22 cellular contexts compared by ENCODE assay signal in the genomic region with DNA sequence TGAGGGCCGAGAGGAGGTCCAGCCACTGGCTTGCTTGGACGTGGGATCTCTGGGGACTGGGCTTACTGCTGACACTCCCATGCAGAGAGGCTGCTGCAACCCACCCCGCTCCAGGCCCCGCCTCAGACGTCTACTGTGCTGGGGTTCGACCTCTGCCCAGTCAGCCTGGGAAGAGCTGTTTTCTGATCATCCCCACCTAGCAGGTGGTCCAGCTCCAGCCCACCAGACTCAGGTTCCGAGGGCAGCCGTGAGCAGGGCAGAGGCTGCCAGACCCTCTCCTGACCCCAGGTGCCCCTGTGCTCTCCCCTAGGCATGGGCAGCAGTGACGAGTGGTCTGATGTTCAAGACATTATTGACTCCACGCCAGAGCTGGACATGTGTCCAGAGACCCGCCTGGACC. TPM values are rescaled to one million over a fixed set of nuclear protein-coding genes. Genes with fewer than 3 reads are reported as not detected.
DNase-seq lines count a peak whose midpoint lies in the region; ATAC-seq, FAIRE-seq and TF ChIP-seq lines count a peak whose summit lies in the region.
"Had no signal": no experiment of that assay in that cellular context is flagged by ENCODE, and none has a peak within 500 bp of the region (broad histone marks: within the 10 kb centered on the region; RNA-seq: fewer than 3 reads in every experiment).

No MANE protein-coding gene starts in this region.

- H3K27me3 ChIP-seq in K562 (ENCODE audit: control insufficient read depth in 2 of 2, insufficient read depth in 2 of 2, low read length in 2 of 2) (no peaks in the 10 kb centered on the region), trophoblast cell (ENCODE audit: insufficient read depth, low read length) (no peaks in the 10 kb centered on the region)
- H3K27me3 ChIP-seq: BLaER1 treated with 17β-estradiol and CSF1 and Interleukin-3, amounts not matched to agents 10 nM and 100 nM had no signal

- TF ChIP-seq CTCF in K562 (IDR thresholded peaks at IDR 0.05 in 2 of 3, conservative IDR thresholded peaks at IDR 0.05 in 1 of 3; ENCODE audit: insufficient read depth in 2 of 3, low read depth in 1 of 3, low read length in 3 of 3), result no peak
- TF ChIP-seq CTCF in glutamatergic neuron (IDR thresholded peaks at IDR 0.05; ENCODE audit: partially characterized antibody, unreplicated experiment), result no peak

- no peak overlapping the region for H3K9ac ChIP-seq in K562 (ENCODE audit: insufficient read depth in 1 of 2, low read depth in 2 of 2, low read length in 2 of 2)
- no peak overlapping the region for H3K9ac ChIP-seq in trophoblast cell (ENCODE audit: low read length)
- H3K9ac ChIP-seq: BLaER1 treated with 17β-estradiol and CSF1 and Interleukin-3, amounts not matched to agents 10 nM and 100 nM had no signal

- BruUV-seq in K562 (replicated peaks; lab: Mats Ljungman, UMichigan), result no TSS peak

- no peak overlapping the region for H3K4me3 Mint-ChIP-seq in glutamatergic neuron (ENCODE audit: unreplicated experiment)
- H3K4me3 Mint-ChIP-seq: B cell; CD4-positive, alpha-beta T cell; CD8-positive, alpha-beta T cell had no signal

- no peaks in the 10 kb centered on the region for H4K20me1 ChIP-seq in K562 (replicated peaks; ENCODE audit: control insufficient read depth, insufficient read depth, low read length)

- no peak overlapping the region for H3K4ac ChIP-seq in trophoblast cell (ENCODE audit: low read depth, low read length)

- no peak overlapping the region for H3K27ac ChIP-seq in K562 (ENCODE audit: extremely low read depth, low read depth, low read length)
- H3K27ac ChIP-seq in trophoblast cell (ENCODE audit: low read depth, low read length), result no peak overlapping the region
- H3K27ac ChIP-seq: BLaER1 treated with 17β-estradiol and CSF1 and Interleukin-3, amounts not matched to agents 10 nM and 100 nM; C4-2B had no signal

- no peaks in the 10 kb centered on the region for H3K4me1 Mint-ChIP-seq in glutamatergic neuron (ENCODE audit: low read depth, unreplicated experiment)
- H3K4me1 Mint-ChIP-seq: B cell had no signal

- H3K36me3 ChIP-seq in K562 (ENCODE audit: control insufficient read depth, insufficient read depth, low read length), result peaks cover 51% of the 10 kb centered on the region; the same call in 2 of the 3 replicates
- H3K36me3 ChIP-seq in trophoblast cell (ENCODE audit: control insufficient read depth in 1 of 2, insufficient read depth in 2 of 2, low read length in 2 of 2), result peaks cover 53 to 54% of the 10 kb centered on the region in 2 experiments

- POLR2A ChIA-PET in K562 (lab: Yijun Ruan, JAX), result no interaction called here

- 82% methylated on average over 10 of the region's 11 CpGs for WGBS in K562 (ENCODE audit: insufficient coverage, low coverage, missing lambda C conversion rate)
- no CpG with 5 or more reads among the region's 11 CpGs for WGBS in trophoblast cell (ENCODE audit: extremely low coverage, insufficient coverage, insufficient read length)

- peaks cover 8% of the 10 kb centered on the region for H3K9me3 Mint-ChIP-seq in glutamatergic neuron (ENCODE audit: unreplicated experiment)
- H3K9me3 Mint-ChIP-seq: CD4-positive, alpha-beta T cell; CD8-positive, alpha-beta T cell had no signal

- H2AFZ ChIP-seq in K562 (ENCODE audit: low read depth, low read length) (no peak overlapping the region), trophoblast cell (ENCODE audit: insufficient read depth, low read length, poor library complexity) (no peak overlapping the region)

- peak overlapping the region; percentile 23 for H2BK12ac ChIP-seq in trophoblast cell (ENCODE audit: low read length)

- H3K9me3 ChIP-seq in K562 (replicated peaks; ENCODE audit: control insufficient read depth, insufficient read depth, low read depth, low read length) (no peaks in the 10 kb centered on the region), trophoblast cell (ENCODE audit: insufficient read depth, low read depth, low read length) (peaks cover 5% of the 10 kb centered on the region)
- H3K9me3 ChIP-seq: BLaER1 treated with 17β-estradiol and CSF1 and Interleukin-3, amounts not matched to agents 10 nM and 100 nM; Caco-2 had no signal

- peaks cover 3% of the 10 kb centered on the region for H3K9me1 ChIP-seq in K562 (ENCODE audit: control insufficient read depth, insufficient read depth, low read length)

- H3K36me3 Mint-ChIP-seq in glutamatergic neuron (ENCODE audit: unreplicated experiment), result peaks cover 7% of the 10 kb centered on the region

- no peak overlapping the region for H3K18ac ChIP-seq in trophoblast cell (ENCODE audit: low read length)

- intact Hi-C loops in K562 (cut with micrococcal nuclease), result no loop called here

- H2BK5ac ChIP-seq in trophoblast cell (ENCODE audit: low read depth, low read length, poor library complexity), result no peak overlapping the region

- H3K4me3 ChIP-seq in K562 (no peak overlapping the region), trophoblast cell (ENCODE audit: low read depth, low read length) (no peak overlapping the region)
- H3K4me3 ChIP-seq: BLaER1 treated with 17β-estradiol and CSF1 and Interleukin-3, amounts not matched to agents 10 nM and 100 nM had no signal

- no peak overlapping the region for H4K12ac ChIP-seq in trophoblast cell (ENCODE audit: low read depth, low read length)

- H3K27ac Mint-ChIP-seq in glutamatergic neuron (ENCODE audit: unreplicated experiment), result no peak overlapping the region
- H3K27ac Mint-ChIP-seq: B cell; CD4-positive, alpha-beta T cell; CD8-positive, alpha-beta T cell had no signal

- no peak for FAIRE-seq in K562 (lab: Jason Lieb, UNC)
- FAIRE-seq: A204.1, D721Med, G401.6, GM12891, GM19239 had no signal

- H2AK5ac ChIP-seq in trophoblast cell (ENCODE audit: low read length), result no peak overlapping the region

- H3K79me2 ChIP-seq in K562 (ENCODE audit: control insufficient read depth, insufficient read depth, low read length), result no peaks in the 10 kb centered on the region
- H3K79me2 ChIP-seq in trophoblast cell (ENCODE audit: control insufficient read depth, insufficient read depth, low read length, poor library complexity), result peaks cover 15% of the 10 kb centered on the region

- CTCF ChIA-PET in K562 (lab: Yijun Ruan, JAX; ENCODE audit: low intra/inter-chr PET ratio), result no interaction called here

- no peak overlapping the region for H4K91ac ChIP-seq in trophoblast cell (ENCODE audit: low read depth, low read length)

- DNase-seq in K562 (ENCODE audit: extremely low read depth in 1 of 4, low spot score in 3 of 4) (no peak), glutamatergic neuron (peak; percentile 11), trophoblast cell (no peak), AML-193 (lab: John Stamatoyannopoulos, UW) (no peak), NCI-H146 (lab: John Stamatoyannopoulos, UW) (no peak), putamen (ENCODE audit: low spot score) (no peak)
- DNase-seq: 8988T; ACHN; Caco-2; Calu3; CD4-positive, alpha-beta T cell; CD8-positive, alpha-beta T cell; DMS79 treated with DMSO at 0.1 percent for 48 hours; GF-D8 had no signal

- no peak for TF ChIP-seq EP300 in K562 (IDR thresholded peaks at IDR 0.05; ENCODE audit: low read length)

- no peak for TF ChIP-seq POLR2A in K562 (conservative IDR thresholded peaks at IDR 0.05)

- ATAC-seq in K562, result no peak
- ATAC-seq: CD8-positive, alpha-beta T cell had no signal

- in situ Hi-C loops in K562 (cut with MboI), result no loop called here

- H3K79me1 ChIP-seq in trophoblast cell (ENCODE audit: low read length), result peaks cover 20% of the 10 kb centered on the region

- H3K27me3 Mint-ChIP-seq in glutamatergic neuron (ENCODE audit: unreplicated experiment), result peaks cover 7% of the 10 kb centered on the region
- H3K27me3 Mint-ChIP-seq: B cell; CD4-positive, alpha-beta T cell had no signal

- no peak overlapping the region for H3K14ac ChIP-seq in trophoblast cell (ENCODE audit: low read length)

- H3K4me1 ChIP-seq in K562 (replicated peaks in 1 of 2; ENCODE audit: control insufficient read depth in 2 of 2, insufficient read depth in 2 of 2, low read length in 2 of 2), result peaks cover 0 to 13% of the 10 kb centered on the region in 2 experiments; a peak in 1 of 5 replicates
- peaks cover 26 to 32% of the 10 kb centered on the region in 2 experiments for H3K4me1 ChIP-seq in trophoblast cell (ENCODE audit: control insufficient read depth in 1 of 2, insufficient read depth in 2 of 2, low read length in 2 of 2)
- H3K4me1 ChIP-seq: Caco-2 had no signal

- no peak overlapping the region for H4K8ac ChIP-seq in trophoblast cell (ENCODE audit: low read depth, low read length)

- no peak overlapping the region for H2BK120ac ChIP-seq in trophoblast cell (ENCODE audit: insufficient read depth, low read length, poor library complexity)

- no peak overlapping the region for H3K4me2 ChIP-seq in K562 (ENCODE audit: insufficient read depth, low read length)
- no peak overlapping the region for H3K4me2 ChIP-seq in trophoblast cell (ENCODE audit: low read length)
- H3K4me2 ChIP-seq: BLaER1 treated with 17β-estradiol and CSF1 and Interleukin-3, amounts not matched to agents 10 nM and 100 nM had no signal

- no peak for TF ChIP-seq RAD21 in K562 (CRISPR knock-in tag; conservative IDR thresholded peaks at IDR 0.05 in 1 of 2, IDR thresholded peaks at IDR 0.05 in 1 of 2)

- no peak overlapping the region for H3K23ac ChIP-seq in trophoblast cell (ENCODE audit: low read length)

RNA-seq across cellular contexts. Expression of gene NME3, which starts 23.4 kb away (rescaled TPM):
- total RNA-seq in K562 (2011; cell fraction: chromatin; rRNA removed; ENCODE audit: low replicate concordance), result 4.5 and 43.9 TPM in 2 replicates
- 90.4 and 94.7 TPM in 2 replicates for total RNA-seq in K562 (2011; cell fraction: nucleolus; rRNA removed)
- 25.3 and 29.3 TPM in 2 replicates for total RNA-seq in K562 (2011; cell fraction: nucleoplasm; rRNA removed)
- total RNA-seq in K562 (2014; rRNA removed), result 65.5 and 75.6 TPM in 2 replicates
- total RNA-seq in K562 (2014; rRNA removed; fragmentation: Illumina TruSeq; extraction: Trizol), result 0.32 and 1.1 TPM in 2 replicates
- 11.5 and 15.2 TPM in 2 replicates for total RNA-seq in K562 (2015; rRNA removed; fragmentation: Illumina TruSeq; extraction: Trizol)
- 57.9 and 66.6 TPM in 2 replicates for total RNA-seq in K562 (2021)
- 13.9 and 20.3 TPM in 2 replicates for polyA plus RNA-seq in K562 (2011; rRNA removed)
- polyA plus RNA-seq in K562 (2011; cell fraction: cytosol; rRNA removed), result 30.9 and 115 TPM in 2 replicates
- polyA plus RNA-seq in K562 (2011; cell fraction: nucleus; rRNA removed), result 128 and 208 TPM in 2 replicates
- polyA plus RNA-seq in K562 (2012), result 44.6 and 58.7 TPM in 2 replicates
- 1.1 and 11.5 TPM in 2 replicates for polyA plus RNA-seq in K562 (2014; fragmentation: Illumina TruSeq; extraction: Trizol)
- polyA plus RNA-seq in K562 (2014; fragmentation: Nextera tagmentation; extraction: Ambion mirVana), result 1 to 10 TPM in 1 of 2 experiments, under 1 TPM in 1; 0.68 to 4.2 TPM
- 70.3 and 76.3 TPM in 2 replicates for polyA plus RNA-seq in K562 (2014; rRNA removed)
- polyA minus RNA-seq in K562 (2011; rRNA and poly(A)+ RNA removed), result 0.96 and 1.3 TPM in 2 replicates
- 9.6 and 11.4 TPM in 2 replicates for polyA minus RNA-seq in K562 (2011; cell fraction: cytosol; rRNA and poly(A)+ RNA removed)
- 26.0 and 31.0 TPM in 2 replicates for polyA minus RNA-seq in K562 (2011; cell fraction: nucleus; rRNA and poly(A)+ RNA removed)
- total RNA-seq in glutamatergic neuron (ENCODE audit: unreplicated experiment), result 79.1 TPM
- polyA plus RNA-seq in trophoblast cell (2013), result 31.6 TPM in 2 replicates

RNA-seq across cellular contexts. Expression of gene EME2, which starts 24.7 kb away (rescaled TPM):
- 24.0 and 77.3 TPM in 2 replicates for total RNA-seq in K562 (2011; cell fraction: chromatin; rRNA removed; ENCODE audit: low replicate concordance)
- total RNA-seq in K562 (2011; cell fraction: nucleolus; rRNA removed), result 56.5 and 58.8 TPM in 2 replicates
- 26.8 and 26.9 TPM in 2 replicates for total RNA-seq in K562 (2011; cell fraction: nucleoplasm; rRNA removed)
- total RNA-seq in K562 (2014; rRNA removed) (10.6 and 14.7 TPM in 2 replicates), K562 (2014; rRNA removed; fragmentation: Illumina TruSeq; extraction: Trizol) (1.1 and 1.6 TPM in 2 replicates), K562 (2015; rRNA removed; fragmentation: Illumina TruSeq; extraction: Trizol) (5.4 and 6.9 TPM in 2 replicates), K562 (2021) (19.9 and 20.5 TPM in 2 replicates), glutamatergic neuron (ENCODE audit: unreplicated experiment) (68.7 TPM)
- polyA plus RNA-seq in K562 (2011; rRNA removed) (3.3 and 6.2 TPM in 2 replicates), K562 (2014; fragmentation: Illumina TruSeq; extraction: Trizol) (3.5 and 5.3 TPM in 2 replicates), K562 (2014; fragmentation: Nextera tagmentation; extraction: Ambion mirVana) (under 1 TPM; 0.35 to 0.42 TPM), K562 (2014; rRNA removed) (17.3 and 19.8 TPM in 2 replicates)
- polyA plus RNA-seq in K562 (2011; cell fraction: cytosol; rRNA removed), result 3.2 and 8.1 TPM in 2 replicates
- 46.3 and 81.6 TPM in 2 replicates for polyA plus RNA-seq in K562 (2011; cell fraction: nucleus; rRNA removed)
- polyA plus RNA-seq in K562 (2012), result 7.6 and 8.4 TPM in 2 replicates
- polyA minus RNA-seq in K562 (2011; rRNA and poly(A)+ RNA removed), result 1.7 and 2.1 TPM in 2 replicates
- polyA minus RNA-seq in K562 (2011; cell fraction: cytosol; rRNA and poly(A)+ RNA removed), result 4.7 and 5.0 TPM in 2 replicates
- 20.8 and 22.9 TPM in 2 replicates for polyA minus RNA-seq in K562 (2011; cell fraction: nucleus; rRNA and poly(A)+ RNA removed)
- 3.6 and 4.3 TPM in 2 replicates for polyA plus RNA-seq in trophoblast cell (2013)

RNA-seq across cellular contexts. Expression of gene MRPS34, which starts 25.0 kb away (rescaled TPM):
- 21.2 and 69.4 TPM in 2 replicates for total RNA-seq in K562 (2011; cell fraction: chromatin; rRNA removed; ENCODE audit: low replicate concordance)
- 82.5 and 101 TPM in 2 replicates for total RNA-seq in K562 (2011; cell fraction: nucleolus; rRNA removed)
- 42.6 and 57.2 TPM in 2 replicates for total RNA-seq in K562 (2011; cell fraction: nucleoplasm; rRNA removed)
- total RNA-seq in K562 (2014; rRNA removed), result 334 and 370 TPM in 2 replicates
- total RNA-seq in K562 (2014; rRNA removed; fragmentation: Illumina TruSeq; extraction: Trizol), result 70.9 and 92.7 TPM in 2 replicates
- total RNA-seq in K562 (2015; rRNA removed; fragmentation: Illumina TruSeq; extraction: Trizol), result 188 and 213 TPM in 2 replicates
- total RNA-seq in K562 (2021), result 230 and 244 TPM in 2 replicates
- polyA plus RNA-seq in K562 (2011; rRNA removed), result 92.8 and 97.8 TPM in 2 replicates
- 104 and 232 TPM in 2 replicates for polyA plus RNA-seq in K562 (2011; cell fraction: cytosol; rRNA removed)
- polyA plus RNA-seq in K562 (2011; cell fraction: nucleus; rRNA removed), result 111 and 142 TPM in 2 replicates
- polyA plus RNA-seq in K562 (2012), result 116 and 130 TPM in 2 replicates
- polyA plus RNA-seq in K562 (2014; fragmentation: Illumina TruSeq; extraction: Trizol), result 70.4 and 139 TPM in 2 replicates
- polyA plus RNA-seq in K562 (2014; fragmentation: Nextera tagmentation; extraction: Ambion mirVana), result 10 to 100 TPM in 1 of 2 experiments, 1 to 10 TPM in 1; 5.2 to 10.9 TPM
- polyA plus RNA-seq in K562 (2014; rRNA removed), result 252 and 261 TPM in 2 replicates
- 34.1 and 34.5 TPM in 2 replicates for polyA minus RNA-seq in K562 (2011; rRNA and poly(A)+ RNA removed)
- polyA minus RNA-seq in K562 (2011; cell fraction: cytosol; rRNA and poly(A)+ RNA removed), result 54.0 and 82.0 TPM in 2 replicates
- polyA minus RNA-seq in K562 (2011; cell fraction: nucleus; rRNA and poly(A)+ RNA removed), result 29.9 and 37.0 TPM in 2 replicates
- 75.1 TPM for total RNA-seq in glutamatergic neuron (ENCODE audit: unreplicated experiment)
- 94.3 and 98.1 TPM in 2 replicates for polyA plus RNA-seq in trophoblast cell (2013)

RNA-seq across cellular contexts. Expression of gene SPSB3, which starts 34.4 kb away (rescaled TPM):
- total RNA-seq in K562 (2011; cell fraction: chromatin; rRNA removed; ENCODE audit: low replicate concordance), result 26.2 and 74.9 TPM in 2 replicates
- total RNA-seq in K562 (2011; cell fraction: nucleolus; rRNA removed), result 64.9 and 70.4 TPM in 2 replicates
- 32.1 and 39.0 TPM in 2 replicates for total RNA-seq in K562 (2011; cell fraction: nucleoplasm; rRNA removed)
- 22.9 and 25.2 TPM in 2 replicates for total RNA-seq in K562 (2014; rRNA removed)
- total RNA-seq in K562 (2014; rRNA removed; fragmentation: Illumina TruSeq; extraction: Trizol), result 2.1 and 2.2 TPM in 2 replicates
- 7.1 and 9.5 TPM in 2 replicates for total RNA-seq in K562 (2015; rRNA removed; fragmentation: Illumina TruSeq; extraction: Trizol)
- total RNA-seq in K562 (2021), result 20.9 and 22.1 TPM in 2 replicates
- polyA plus RNA-seq in K562 (2011; rRNA removed), result 11.9 and 20.4 TPM in 2 replicates
- 22.4 and 38.9 TPM in 2 replicates for polyA plus RNA-seq in K562 (2011; cell fraction: cytosol; rRNA removed)
- 113 and 172 TPM in 2 replicates for polyA plus RNA-seq in K562 (2011; cell fraction: nucleus; rRNA removed)
- polyA plus RNA-seq in K562 (2012), result 15.5 and 42.6 TPM in 2 replicates
- 3.9 and 10.0 TPM in 2 replicates for polyA plus RNA-seq in K562 (2014; fragmentation: Illumina TruSeq; extraction: Trizol)
- polyA plus RNA-seq in K562 (2014; fragmentation: Nextera tagmentation; extraction: Ambion mirVana), result 1 to 10 TPM in 1 of 2 experiments, under 1 TPM in 1; 0.39 to 1.3 TPM
- polyA plus RNA-seq in K562 (2014; rRNA removed), result 29.4 and 37.4 TPM in 2 replicates
- polyA minus RNA-seq in K562 (2011; rRNA and poly(A)+ RNA removed), result 3.1 and 4.7 TPM in 2 replicates
- polyA minus RNA-seq in K562 (2011; cell fraction: cytosol; rRNA and poly(A)+ RNA removed), result 5.5 and 9.3 TPM in 2 replicates
- polyA minus RNA-seq in K562 (2011; cell fraction: nucleus; rRNA and poly(A)+ RNA removed), result 16.6 and 19.7 TPM in 2 replicates
- 80.4 TPM for total RNA-seq in glutamatergic neuron (ENCODE audit: unreplicated experiment)
- polyA plus RNA-seq in trophoblast cell (2013), result 33.2 and 35.2 TPM in 2 replicates

RNA-seq across cellular contexts. Expression of gene NUBP2, which starts 34.8 kb away (rescaled TPM):
- total RNA-seq in K562 (2011; cell fraction: chromatin; rRNA removed; ENCODE audit: low replicate concordance), result 40.1 and 114 TPM in 2 replicates
- 99.9 and 115 TPM in 2 replicates for total RNA-seq in K562 (2011; cell fraction: nucleolus; rRNA removed)
- total RNA-seq in K562 (2011; cell fraction: nucleoplasm; rRNA removed), result 47.3 and 54.8 TPM in 2 replicates
- total RNA-seq in K562 (2014; rRNA removed) (115 and 140 TPM in 2 replicates), K562 (2014; rRNA removed; fragmentation: Illumina TruSeq; extraction: Trizol) (3.3 and 4.4 TPM in 2 replicates), K562 (2015; rRNA removed; fragmentation: Illumina TruSeq; extraction: Trizol) (36.1 and 41.8 TPM in 2 replicates), K562 (2021) (84.8 and 95.8 TPM in 2 replicates), glutamatergic neuron (ENCODE audit: unreplicated experiment) (66.1 TPM)
- polyA plus RNA-seq in K562 (2011; rRNA removed) (24.0 and 30.8 TPM in 2 replicates), K562 (2014; fragmentation: Illumina TruSeq; extraction: Trizol) (11.4 and 42.6 TPM in 2 replicates), K562 (2014; fragmentation: Nextera tagmentation; extraction: Ambion mirVana) (1 to 10 TPM; 1.8 to 7.7 TPM), K562 (2014; rRNA removed) (97.1 and 104 TPM in 2 replicates)
- polyA plus RNA-seq in K562 (2011; cell fraction: cytosol; rRNA removed), result 57.0 and 157 TPM in 2 replicates
- 110 and 151 TPM in 2 replicates for polyA plus RNA-seq in K562 (2011; cell fraction: nucleus; rRNA removed)
- polyA plus RNA-seq in K562 (2012), result 64.4 and 77.9 TPM in 2 replicates
- 6.1 and 8.5 TPM in 2 replicates for polyA minus RNA-seq in K562 (2011; rRNA and poly(A)+ RNA removed)
- polyA minus RNA-seq in K562 (2011; cell fraction: cytosol; rRNA and poly(A)+ RNA removed), result 31.0 and 38.0 TPM in 2 replicates
- polyA minus RNA-seq in K562 (2011; cell fraction: nucleus; rRNA and poly(A)+ RNA removed), result 27.2 and 34.2 TPM in 2 replicates
- 44.4 and 44.6 TPM in 2 replicates for polyA plus RNA-seq in trophoblast cell (2013)
